8 cellular contexts compared by ENCODE assay signal in genomic region chr5:59769041-59769360, GRCh38.
DNase-seq lines count a peak whose midpoint lies in the region; FAIRE-seq and TF ChIP-seq lines count a peak whose summit lies in the region.

No MANE protein-coding gene starts in this region.

- peaks cover 16% of the 10 kb centered on the region for H3K4me1 Mint-ChIP-seq in activated T-cell treated with anti-CD3 and anti-CD28 coated beads, Interleukin-2, amount 50 U/mL, for 24 hours (ENCODE audit: low read depth)
- H3K4me1 Mint-ChIP-seq in astrocyte (ENCODE audit: low read depth, unreplicated experiment): peaks cover 20% of the 10 kb centered on the region

- H3K9ac ChIP-seq in astrocyte (ENCODE audit: low read length): peak overlapping the region; percentile 90
- H3K9ac ChIP-seq in liver (ENCODE audit: low read depth in 1 of 2, low read length in 2 of 2): no peak overlapping the region

- peaks cover 7% of the 10 kb centered on the region for H3K79me2 ChIP-seq in astrocyte (ENCODE audit: insufficient read depth, low read length)

- H3K36me3 ChIP-seq in astrocyte (ENCODE audit: insufficient read depth, low read length) (no peaks in the 10 kb centered on the region), liver (ENCODE audit: control insufficient read depth in 4 of 4, insufficient read depth in 3 of 4, low read depth in 1 of 4, low read length in 3 of 4) (no peaks in the 10 kb centered on the region), thymus (ENCODE audit: control insufficient read depth, insufficient read depth) (no peaks in the 10 kb centered on the region)

- H3K27ac Mint-ChIP-seq in activated T-cell treated with anti-CD3 and anti-CD28 coated beads, Interleukin-2, amount 50 U/mL, for 24 hours: no peak overlapping the region
- peak overlapping the region; percentile 76 for H3K27ac Mint-ChIP-seq in astrocyte (ENCODE audit: unreplicated experiment)

- FAIRE-seq in astrocyte (lab: Jason Lieb, UNC): no peak

- H3K9me3 ChIP-seq in astrocyte (ENCODE audit: insufficient read depth, low read depth, low read length) (no peaks in the 10 kb centered on the region), liver (ENCODE audit: control insufficient read depth in 4 of 4, low read length in 3 of 4) (no peaks in the 10 kb centered on the region), thymus (ENCODE audit: control insufficient read depth) (no peaks in the 10 kb centered on the region)

- H3K9me3 Mint-ChIP-seq in activated T-cell treated with anti-CD3 and anti-CD28 coated beads, Interleukin-2, amount 50 U/mL, for 24 hours: no peaks in the 10 kb centered on the region
- H3K9me3 Mint-ChIP-seq in astrocyte (ENCODE audit: unreplicated experiment): no peaks in the 10 kb centered on the region

- TF ChIP-seq RAD21 in liver (IDR thresholded peaks at IDR 0.05): no peak

- H3K27ac ChIP-seq in astrocyte (ENCODE audit: low read depth, low read length) (peak overlapping the region; percentile 73), liver (ENCODE audit: low read depth in 1 of 2, low read length in 2 of 2) (peak overlapping the region; percentile 53 to 80), thymus (ENCODE audit: low read depth) (no peak overlapping the region)

- TF ChIP-seq CTCF in astrocyte (IDR thresholded peaks at IDR 0.05; ENCODE audit: insufficient read depth, low read depth, low read length) (no peak), liver (IDR thresholded peaks at IDR 0.05; ENCODE audit: low read depth, low read length, missing input control) (no peak)

- peak overlapping the region; percentile 72 for H3K4me3 Mint-ChIP-seq in activated T-cell treated with anti-CD3 and anti-CD28 coated beads, Interleukin-2, amount 50 U/mL, for 24 hours
- H3K4me3 Mint-ChIP-seq in astrocyte (ENCODE audit: unreplicated experiment): peak overlapping the region; percentile 90

- H4K20me1 ChIP-seq in astrocyte (ENCODE audit: insufficient read depth, low read length): no peaks in the 10 kb centered on the region

- H3K4me1 ChIP-seq in astrocyte (ENCODE audit: insufficient read depth, low read length) (peaks cover 14% of the 10 kb centered on the region), liver (ENCODE audit: control insufficient read depth in 4 of 4, insufficient read depth in 4 of 4, low read length in 3 of 4) (peaks cover 0 to 21% (median 8%) of the 10 kb centered on the region in 4 donors), thymus (ENCODE audit: control insufficient read depth, insufficient read depth, low read length) (no peaks in the 10 kb centered on the region)

- H2AFZ ChIP-seq in astrocyte (ENCODE audit: low read depth, low read length): peak overlapping the region; percentile 94

- no peak for DNase-seq in activated T-cell treated with anti-CD3 and anti-CD28 coated beads, Interleukin-2, amount 50 U/mL, for 24 hours
- DNase-seq in activated T-cell treated with anti-CD3 and anti-CD28 coated beads, Interleukin-2, amount 50 U/mL, for 48 hours: no peak
- no peak for DNase-seq in astrocyte (ENCODE audit: low read depth)
- DNase-seq in hepatic stellate cell (ENCODE audit: low spot score): no peak
- DNase-seq in LoVo (ENCODE audit: low spot score): no peak
- DNase-seq in Ammon's horn (ENCODE audit: low spot score): no peak

- H3K36me3 Mint-ChIP-seq in activated T-cell treated with anti-CD3 and anti-CD28 coated beads, Interleukin-2, amount 50 U/mL, for 24 hours (ENCODE audit: low read depth): no peaks in the 10 kb centered on the region
- H3K36me3 Mint-ChIP-seq in astrocyte (ENCODE audit: low read depth, unreplicated experiment): no peaks in the 10 kb centered on the region

- H3K4me3 ChIP-seq in astrocyte (ENCODE audit: insufficient read depth, low read depth, low read length) (peak overlapping the region; percentile 91), liver (ENCODE audit: low read depth in 1 of 3, low read length in 3 of 3) (peak overlapping the region; percentile 60 to 87 (median 68)), thymus (ENCODE audit: low read length) (peak overlapping the region; percentile 18)

- peak overlapping the region; percentile 98 for H3K4me2 ChIP-seq in astrocyte (ENCODE audit: low read length)

- H3K27me3 ChIP-seq in astrocyte (ENCODE audit: insufficient read depth, low read length) (no peaks in the 10 kb centered on the region), liver (ENCODE audit: control insufficient read depth in 4 of 4, insufficient read depth in 4 of 4, low read length in 3 of 4) (no peaks in the 10 kb centered on the region), thymus (ENCODE audit: control insufficient read depth, insufficient read depth) (no peaks in the 10 kb centered on the region)

- WGBS in liver: 14% methylated on average over 1 of the region's 1 CpG
- WGBS in thymus: 84% methylated on average over 1 of the region's 1 CpG

- peaks cover 56% of the 10 kb centered on the region for H3K27me3 Mint-ChIP-seq in activated T-cell treated with anti-CD3 and anti-CD28 coated beads, Interleukin-2, amount 50 U/mL, for 24 hours
- no peaks in the 10 kb centered on the region for H3K27me3 Mint-ChIP-seq in astrocyte (ENCODE audit: low read depth, unreplicated experiment)

TF ChIP-seq in liver, 16 proteins besides CTCF, POLR2A, EP300 and RAD21:
- TF ChIP-seq FOXA2 (IDR thresholded peaks at IDR 0.05) (no peak), MAX (IDR thresholded peaks at IDR 0.05) (no peak), JUND (IDR thresholded peaks at IDR 0.05) (no peak), GABPA (IDR thresholded peaks at IDR 0.05 in 1 of 2, conservative IDR thresholded peaks at IDR 0.05 in 1 of 2) (no peak), SP1 (IDR thresholded peaks at IDR 0.05) (no peak), HNF4A (conservative IDR thresholded peaks at IDR 0.05) (no peak), ATF3 (IDR thresholded peaks at IDR 0.05) (no peak), HNF4G (IDR thresholded peaks at IDR 0.05) (no peak), RXRA (IDR thresholded peaks at IDR 0.05) (no peak), EGR1 (IDR thresholded peaks at IDR 0.05; ENCODE audit: low read depth in 2 of 2) (no peak), NR2F2 (IDR thresholded peaks at IDR 0.05) (no peak)
- TF ChIP-seq, protein P1, sequence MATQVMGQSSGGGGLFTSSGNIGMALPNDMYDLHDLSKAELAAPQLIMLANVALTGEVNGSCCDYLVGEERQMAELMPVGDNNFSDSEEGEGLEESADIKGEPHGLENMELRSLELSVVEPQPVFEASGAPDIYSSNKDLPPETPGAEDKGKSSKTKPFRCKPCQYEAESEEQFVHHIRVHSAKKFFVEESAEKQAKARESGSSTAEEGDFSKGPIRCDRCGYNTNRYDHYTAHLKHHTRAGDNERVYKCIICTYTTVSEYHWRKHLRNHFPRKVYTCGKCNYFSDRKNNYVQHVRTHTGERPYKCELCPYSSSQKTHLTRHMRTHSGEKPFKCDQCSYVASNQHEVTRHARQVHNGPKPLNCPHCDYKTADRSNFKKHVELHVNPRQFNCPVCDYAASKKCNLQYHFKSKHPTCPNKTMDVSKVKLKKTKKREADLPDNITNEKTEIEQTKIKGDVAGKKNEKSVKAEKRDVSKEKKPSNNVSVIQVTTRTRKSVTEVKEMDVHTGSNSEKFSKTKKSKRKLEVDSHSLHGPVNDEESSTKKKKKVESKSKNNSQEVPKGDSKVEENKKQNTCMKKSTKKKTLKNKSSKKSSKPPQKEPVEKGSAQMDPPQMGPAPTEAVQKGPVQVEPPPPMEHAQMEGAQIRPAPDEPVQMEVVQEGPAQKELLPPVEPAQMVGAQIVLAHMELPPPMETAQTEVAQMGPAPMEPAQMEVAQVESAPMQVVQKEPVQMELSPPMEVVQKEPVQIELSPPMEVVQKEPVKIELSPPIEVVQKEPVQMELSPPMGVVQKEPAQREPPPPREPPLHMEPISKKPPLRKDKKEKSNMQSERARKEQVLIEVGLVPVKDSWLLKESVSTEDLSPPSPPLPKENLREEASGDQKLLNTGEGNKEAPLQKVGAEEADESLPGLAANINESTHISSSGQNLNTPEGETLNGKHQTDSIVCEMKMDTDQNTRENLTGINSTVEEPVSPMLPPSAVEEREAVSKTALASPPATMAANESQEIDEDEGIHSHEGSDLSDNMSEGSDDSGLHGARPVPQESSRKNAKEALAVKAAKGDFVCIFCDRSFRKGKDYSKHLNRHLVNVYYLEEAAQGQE (IDR thresholded peaks at IDR 0.05): no peak

Comparison
In these comparisons a context has a peak if more than half of its experiments do, and no peak if none do; other contexts are left out.
1. H3K4me3 ChIP-seq: peak in every context shown above with its lines; median percentile 91 in astrocyte; 68 in liver; 18 in thymus.